8 cellular contexts compared by ENCODE assay signal in genomic region chr9:126985870-126986498, GRCh38.
DNase-seq lines count a peak whose midpoint lies in the region; ATAC-seq and TF ChIP-seq lines count a peak whose summit lies in the region.

No MANE protein-coding gene starts in this region.

- H3K9me3 ChIP-seq in CD8-positive, alpha-beta T cell (ENCODE audit: low read length), result no peaks in the 10 kb centered on the region
- H3K9me3 ChIP-seq in mammary epithelial cell (replicated peaks; ENCODE audit: insufficient read depth, low read length) (peaks cover 9% of the 10 kb centered on the region), mesenchymal stem cell (ENCODE audit: control insufficient read depth, low read length) (peaks cover 11% of the 10 kb centered on the region)

- peaks cover 6% of the 10 kb centered on the region for H3K9me3 Mint-ChIP-seq in CD8-positive, alpha-beta T cell

- in situ Hi-C loops in mammary epithelial cell (cut with MboI; ENCODE audit: low sequenced_read_pairs in 2 of 2), result no loop called here

- no peak overlapping the region for H2BK15ac ChIP-seq in mesenchymal stem cell (ENCODE audit: low read depth, poor library complexity, severe bottlenecking)

- H2AFZ ChIP-seq in mammary epithelial cell (ENCODE audit: low read depth, low read length) (no peak overlapping the region), mesenchymal stem cell (ENCODE audit: low read depth, low read length) (no peak overlapping the region)

- dilution Hi-C loops in mammary epithelial cell (cut with HindIII; ENCODE audit: low sequenced_read_pairs), result loop anchor here (5.0 kb wide), 2 partner anchors 101 to 406 kb away; no protein-coding TSS in a partner anchor

- peak; percentile 73 for ATAC-seq in CD8-positive, alpha-beta T cell
- ATAC-seq in GM21576 (IDR thresholded peaks at IDR 0.05; ENCODE audit: unreplicated experiment), result peak; percentile 69
- ATAC-seq in stimulated activated naive CD8-positive, alpha-beta T cell treated with anti-CD3 and anti-CD28 coated beads, Interleukin-15, Interleukin-2, amounts not matched to agents 100 U/mL and 50 U/mL, for 24 hours, result peak; percentile 85
- no peak for ATAC-seq in HG02870 (IDR thresholded peaks at IDR 0.05; ENCODE audit: unreplicated experiment)

- H3K27ac ChIP-seq in CD8-positive, alpha-beta T cell (ENCODE audit: low read depth, low read length), result peak overlapping the region; percentile 23
- H3K27ac ChIP-seq in VCaP (peak overlapping the region; percentile 16), mammary epithelial cell (ENCODE audit: insufficient read depth, low read depth, low read length) (no peak overlapping the region), mesenchymal stem cell (ENCODE audit: low read length, poor library complexity, severe bottlenecking) (no peak overlapping the region)

- no TSS peak for BruUV-seq in mammary epithelial cell (replicated peaks; lab: Mats Ljungman, UMichigan)

- H3K9ac ChIP-seq in mammary epithelial cell (ENCODE audit: insufficient read depth, low read length), result no peak overlapping the region
- no peak overlapping the region for H3K9ac ChIP-seq in mesenchymal stem cell (ENCODE audit: low read length)

- H4K8ac ChIP-seq in mesenchymal stem cell (ENCODE audit: low read length), result no peak overlapping the region

- no peaks in the 10 kb centered on the region for H3K79me2 ChIP-seq in mammary epithelial cell (ENCODE audit: insufficient read depth, low read length)

- no peak overlapping the region for H3K14ac ChIP-seq in mesenchymal stem cell (ENCODE audit: low read length in 2 of 2)

- peaks cover 65% of the 10 kb centered on the region for H3K27me3 Mint-ChIP-seq in CD8-positive, alpha-beta T cell (ENCODE audit: low read depth)

- no peaks in the 10 kb centered on the region for H4K20me1 ChIP-seq in mammary epithelial cell (ENCODE audit: insufficient read depth, low read length)

- H3K4me1 Mint-ChIP-seq in CD8-positive, alpha-beta T cell (ENCODE audit: low read depth), result peaks cover 71% of the 10 kb centered on the region

- no peaks in the 10 kb centered on the region for H3K79me1 ChIP-seq in mesenchymal stem cell (replicated peaks; ENCODE audit: low read length, poor library complexity, severe bottlenecking)

- H3K36me3 Mint-ChIP-seq in CD8-positive, alpha-beta T cell, result peaks cover 4% of the 10 kb centered on the region

- no peak overlapping the region for H3K4ac ChIP-seq in mesenchymal stem cell (ENCODE audit: low read depth in 1 of 2, low read length in 2 of 2)

- intact Hi-C loops in CD8-positive, alpha-beta T cell (cut with DNase I, micrococcal nuclease), result loop anchor here (1.0 to 5.0 kb wide), 3 partner anchors 19 to 402 kb away; no protein-coding TSS in a partner anchor
- intact Hi-C loops in mammary epithelial cell (cut with micrococcal nuclease), result no loop called here

- peak overlapping the region; percentile 46 for H3K4me2 ChIP-seq in mammary epithelial cell (ENCODE audit: insufficient read depth, low read depth, low read length)
- H3K4me2 ChIP-seq in mesenchymal stem cell (ENCODE audit: low read length, poor library complexity, severe bottlenecking), result no peak overlapping the region

- TF ChIP-seq CTCF in CD8-positive, alpha-beta T cell (IDR thresholded peaks at IDR 0.05), result no peak
- TF ChIP-seq CTCF in VCaP (conservative IDR thresholded peaks at IDR 0.05) (no peak), mammary epithelial cell (conservative IDR thresholded peaks at IDR 0.05 in 1 of 2, IDR thresholded peaks at IDR 0.05 in 1 of 2; ENCODE audit: extremely low read depth in 1 of 2, insufficient read depth in 1 of 2, low read depth in 1 of 2, low read length in 2 of 2) (no peak)

- 11% methylated on average over 7 of the region's 7 CpGs for WGBS in mammary epithelial cell (ENCODE audit: low coverage, missing lambda C conversion rate)
- 86% methylated on average over 7 of the region's 7 CpGs for WGBS in mesenchymal stem cell

- no peak overlapping the region for H3K23ac ChIP-seq in mesenchymal stem cell (ENCODE audit: low read length in 2 of 2)

- H2BK5ac ChIP-seq in mesenchymal stem cell (ENCODE audit: low read depth, low read length, poor library complexity, severe bottlenecking), result no peak overlapping the region

- H3K27ac Mint-ChIP-seq in CD8-positive, alpha-beta T cell, result peak overlapping the region; percentile 85

- peak overlapping the region; percentile 68 for H3K4me3 Mint-ChIP-seq in CD8-positive, alpha-beta T cell

- peaks cover 17% of the 10 kb centered on the region for H3K27me3 ChIP-seq in CD8-positive, alpha-beta T cell (ENCODE audit: insufficient read depth, low read length)
- H3K27me3 ChIP-seq in mammary epithelial cell (ENCODE audit: insufficient read depth, low read length) (peaks cover 39% of the 10 kb centered on the region), mesenchymal stem cell (ENCODE audit: control insufficient read depth in 1 of 2, insufficient read depth in 1 of 2, low read length in 2 of 2) (peaks cover 6 to 18% of the 10 kb centered on the region in 2 experiments)

- CTCF ChIA-PET in CD8-positive, alpha-beta T cell (lab: Charles Lee), result interaction anchor here (1.0 to 2.3 kb wide), 5 partner anchors 21 to 212 kb away, joined by 3 to 8 read pairs (median 5); no protein-coding TSS in a partner anchor
- CTCF ChIA-PET in mammary epithelial cell (lab: Charles Lee; ENCODE audit: low non-redundant PET), result interaction anchor here (0.7 kb wide), 1 partner anchor 45 kb away, joined by 3 read pairs; no protein-coding TSS in a partner anchor

- H3K4me3 ChIP-seq in CD8-positive, alpha-beta T cell (ENCODE audit: low read depth, low read length), result peak overlapping the region; percentile 26
- H3K4me3 ChIP-seq in mammary epithelial cell (replicated peaks in 1 of 3; ENCODE audit: insufficient read depth in 1 of 3, low read depth in 2 of 3, low read length in 3 of 3) (no peak overlapping the region), mesenchymal stem cell (ENCODE audit: insufficient read depth in 1 of 2, low read depth in 1 of 2, low read length in 2 of 2) (peak overlapping the region in 1 of 2 experiments; percentile 7)

- peaks cover 51% of the 10 kb centered on the region for H3K4me1 ChIP-seq in CD8-positive, alpha-beta T cell (ENCODE audit: insufficient read depth, low read length)
- peaks cover 27% of the 10 kb centered on the region for H3K4me1 ChIP-seq in mammary epithelial cell (ENCODE audit: insufficient read depth, low read length)
- H3K4me1 ChIP-seq in mesenchymal stem cell (ENCODE audit: control insufficient read depth, insufficient read depth, low read depth, low read length), result peaks cover 4% of the 10 kb centered on the region

- no peak overlapping the region for H2BK120ac ChIP-seq in mesenchymal stem cell (ENCODE audit: low read depth, low read length)

- no peaks in the 10 kb centered on the region for H3K36me3 ChIP-seq in CD8-positive, alpha-beta T cell (ENCODE audit: insufficient read depth, low read length)
- no peaks in the 10 kb centered on the region for H3K36me3 ChIP-seq in mammary epithelial cell (ENCODE audit: insufficient read depth, low read length)
- H3K36me3 ChIP-seq in mesenchymal stem cell (ENCODE audit: control insufficient read depth in 1 of 2, insufficient read depth in 2 of 2, low read depth in 1 of 2, low read length in 2 of 2), result no peaks in the 10 kb centered on the region

- no peak overlapping the region for H3K18ac ChIP-seq in mesenchymal stem cell (ENCODE audit: low read depth in 1 of 2, low read length in 2 of 2)

- H2BK12ac ChIP-seq in mesenchymal stem cell (ENCODE audit: low read length in 2 of 2), result no peak overlapping the region

- POLR2A ChIA-PET in CD8-positive, alpha-beta T cell (lab: Charles Lee), result interaction anchor here (0.6 to 1.5 kb wide), 4 partner anchors 14 to 402 kb away, joined by 3 to 10 read pairs (median 4); no protein-coding TSS in a partner anchor

- H2AK5ac ChIP-seq in mesenchymal stem cell (ENCODE audit: low read length, severe bottlenecking), result no peak overlapping the region

- DNase-seq in CD8-positive, alpha-beta T cell, result peak; percentile 71 to 93 (median 83)
- peak; percentile 10 for DNase-seq in NCI-H1105 (lab: John Stamatoyannopoulos, UW)
- DNase-seq in mammary epithelial cell, result peak; percentile 96
- DNase-seq in mesenchymal stem cell, result peak; percentile 15
- DNase-seq in stimulated activated naive CD8-positive, alpha-beta T cell treated with anti-CD3 and anti-CD28 coated beads, Interleukin-15, Interleukin-2, amounts not matched to agents 100 U/mL and 50 U/mL, for 24 hours, result peak; percentile 81

- H4K91ac ChIP-seq in mesenchymal stem cell (ENCODE audit: low read length), result no peak overlapping the region

Comparison
In these comparisons a context has a peak if more than half of its experiments do, and no peak if none do; other contexts are left out.
1. DNase-seq: peak in every context shown above with its lines; median percentile 96 in mammary epithelial cell; 83 in CD8-positive, alpha-beta T cell; 81 in stimulated activated naive CD8-positive, alpha-beta T cell treated with anti-CD3 and anti-CD28 coated beads, Interleukin-15, Interleukin-2, amounts not matched to agents 100 U/mL and 50 U/mL, for 24 hours; 15 in mesenchymal stem cell; 10 in NCI-H1105.
2. H3K27ac ChIP-seq: peak in CD8-positive, alpha-beta T cell (single experiment) and VCaP (single experiment); none in mammary epithelial cell (single experiment) and mesenchymal stem cell (single experiment).